Comparison of ENCODE assay signal across 15 cellular contexts in the genomic region with DNA sequence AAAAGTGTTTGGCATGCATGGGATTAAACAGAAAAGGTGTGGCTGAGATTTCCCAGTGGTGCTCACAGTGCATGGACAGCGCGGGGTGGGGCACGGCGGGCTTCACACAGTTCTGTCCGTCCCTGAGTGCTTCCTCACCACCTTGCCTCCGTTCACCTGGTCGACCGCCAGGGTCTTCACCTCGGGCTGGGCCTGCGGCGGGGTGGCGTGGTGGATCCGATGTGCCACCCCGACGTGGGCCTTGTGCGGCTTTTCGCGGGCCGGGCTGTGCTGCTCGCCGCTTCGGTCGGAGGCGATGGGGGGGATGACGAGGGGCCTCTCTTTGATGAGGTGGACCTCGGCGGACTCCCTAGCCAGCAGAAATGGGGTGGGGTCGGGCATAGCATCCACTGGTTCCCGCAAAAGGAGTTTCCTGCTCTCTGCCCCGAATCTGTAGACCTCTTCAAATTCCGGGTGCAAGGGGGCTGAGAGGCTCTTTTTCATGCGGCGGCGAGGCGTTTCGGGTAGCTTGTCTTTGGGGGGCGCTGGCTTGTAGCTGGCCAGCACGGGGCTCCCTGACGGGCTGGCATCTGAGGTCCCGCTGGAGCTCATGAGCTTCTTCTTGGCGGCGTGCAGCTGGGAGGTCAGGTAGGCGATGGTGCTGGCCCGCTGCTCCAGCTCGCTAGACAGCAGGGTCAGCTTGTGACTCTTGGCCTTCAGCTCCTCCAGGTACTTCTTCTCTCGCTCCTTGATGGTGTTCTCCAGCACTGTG. TPM values are rescaled to one million over a fixed set of nuclear protein-coding genes. Genes with fewer than 3 reads are reported as not detected.
DNase-seq lines count a peak whose midpoint lies in the region; ATAC-seq, FAIRE-seq and TF ChIP-seq lines count a peak whose summit lies in the region.
"Had no signal": no experiment of that assay in that cellular context is flagged by ENCODE, and none has a peak within 500 bp of the region (broad histone marks: within the 10 kb centered on the region; RNA-seq: fewer than 3 reads in every experiment).

No MANE protein-coding gene starts in this region.

- H3F3A ChIP-seq in Loucy (ENCODE audit: low read depth), result no peaks in the 10 kb centered on the region

- H3K4me3 ChIP-seq in Loucy (ENCODE audit: low read length, poor library complexity, severe bottlenecking), result no peak overlapping the region
- H3K4me3 ChIP-seq in astrocyte (ENCODE audit: insufficient read depth, low read depth, low read length), result no peak overlapping the region
- H3K4me3 ChIP-seq in small intestine (ENCODE audit: low read depth in 1 of 2, low read length in 2 of 2), result no peak overlapping the region
- no peak overlapping the region for H3K4me3 ChIP-seq in aorta (ENCODE audit: low read length in 2 of 2)
- H3K4me3 ChIP-seq: SK-N-MC, suprapubic skin had no signal

- H3K4me2 ChIP-seq in Loucy (ENCODE audit: low read depth, low read length, poor library complexity, severe bottlenecking) (peak overlapping the region; percentile 53), astrocyte (ENCODE audit: low read length) (no peak overlapping the region)

- peaks cover 6% of the 10 kb centered on the region for H3K27me3 Mint-ChIP-seq in T-helper 1 cell treated with Interleukin-12 subunit alpha and Interleukin-12 subunit beta and Interleukin-4 antibody, amounts not matched to agents 30 μg/mL and 1 μg/mL, for 36 hours (ENCODE audit: low read depth)
- H3K27me3 Mint-ChIP-seq in astrocyte (ENCODE audit: low read depth, unreplicated experiment), result peaks cover under 1% of the 10 kb centered on the region

- H3K4me3 Mint-ChIP-seq in T-helper 1 cell treated with Interleukin-12 subunit alpha and Interleukin-12 subunit beta and Interleukin-4 antibody, amounts not matched to agents 30 μg/mL and 1 μg/mL, for 36 hours, result peak overlapping the region; percentile 58
- H3K4me3 Mint-ChIP-seq in astrocyte (ENCODE audit: unreplicated experiment), result peak overlapping the region; percentile 2

- DNase-seq in T-helper 1 cell (no peak), astrocyte (ENCODE audit: low read depth) (no peak), small intestine (no peak), activated gamma-delta T cell (lab: John Stamatoyannopoulos, UW) (no peak), aorta (no peak), NCI-H510A (lab: John Stamatoyannopoulos, UW) (no peak)
- DNase-seq: amniotic stem cell, GOT3, NCI-H146 had no signal

- ATAC-seq in aorta (ENCODE audit: low FRiP score), result no peak

- H3K36me3 ChIP-seq in Loucy (ENCODE audit: insufficient read depth, low read length) (no peaks in the 10 kb centered on the region), astrocyte (ENCODE audit: insufficient read depth, low read length) (peaks cover 2% of the 10 kb centered on the region), small intestine (ENCODE audit: control insufficient read depth in 2 of 2, insufficient read depth in 2 of 2, low read length in 2 of 2) (peaks cover 2 to 6% of the 10 kb centered on the region in 2 donors), aorta (ENCODE audit: control insufficient read depth in 1 of 2, insufficient read depth in 2 of 2, low read length in 1 of 2) (peaks cover 0 to 5% of the 10 kb centered on the region in 2 donors)

- H3K27ac ChIP-seq in astrocyte (ENCODE audit: low read depth, low read length) (no peak overlapping the region), small intestine (ENCODE audit: low read depth in 1 of 2, low read length in 1 of 2) (peak overlapping the region; percentile 18 to 41), aorta (ENCODE audit: low read depth in 1 of 2, low read length in 2 of 2) (no peak overlapping the region)
- H3K27ac ChIP-seq: 22Rv1, epithelial cell of prostate, SK-N-MC, suprapubic skin had no signal

- H4K20me1 ChIP-seq in Loucy (ENCODE audit: insufficient read depth, low read length, poor library complexity, severe bottlenecking) (no peaks in the 10 kb centered on the region), astrocyte (ENCODE audit: insufficient read depth, low read length) (peaks cover 3% of the 10 kb centered on the region)

- H3K36me3 Mint-ChIP-seq in T-helper 1 cell treated with Interleukin-12 subunit alpha and Interleukin-12 subunit beta and Interleukin-4 antibody, amounts not matched to agents 30 μg/mL and 1 μg/mL, for 36 hours (ENCODE audit: low read depth), result peaks cover 17% of the 10 kb centered on the region
- H3K36me3 Mint-ChIP-seq in astrocyte (ENCODE audit: low read depth, unreplicated experiment), result peaks cover 46% of the 10 kb centered on the region

- no peak overlapping the region for H3K9ac ChIP-seq in Loucy (ENCODE audit: low read depth, low read length, poor library complexity, severe bottlenecking)
- no peak overlapping the region for H3K9ac ChIP-seq in astrocyte (ENCODE audit: low read length)

- H3K79me2 ChIP-seq in Loucy (ENCODE audit: insufficient read depth, low read length) (no peaks in the 10 kb centered on the region), astrocyte (ENCODE audit: insufficient read depth, low read length) (no peaks in the 10 kb centered on the region)

- H3K9me2 ChIP-seq in Loucy (replicated peaks; ENCODE audit: low read depth, low read length), result no peaks in the 10 kb centered on the region

- H2AFZ ChIP-seq in Loucy (ENCODE audit: low read length) (no peak overlapping the region), astrocyte (ENCODE audit: low read depth, low read length) (no peak overlapping the region)

- H3K27me3 ChIP-seq in Loucy (ENCODE audit: insufficient read depth, low read length, poor library complexity, severe bottlenecking) (no peaks in the 10 kb centered on the region), astrocyte (ENCODE audit: insufficient read depth, low read length) (no peaks in the 10 kb centered on the region), small intestine (ENCODE audit: control insufficient read depth in 2 of 2, insufficient read depth in 2 of 2, low read length in 2 of 2) (no peaks in the 10 kb centered on the region), aorta (ENCODE audit: control insufficient read depth in 1 of 2, insufficient read depth in 2 of 2, low read length in 1 of 2) (no peaks in the 10 kb centered on the region)
- H3K27me3 ChIP-seq: suprapubic skin had no signal

- H3K27ac Mint-ChIP-seq in T-helper 1 cell treated with Interleukin-12 subunit alpha and Interleukin-12 subunit beta and Interleukin-4 antibody, amounts not matched to agents 30 μg/mL and 1 μg/mL, for 36 hours, result peak overlapping the region; percentile 78
- no peak overlapping the region for H3K27ac Mint-ChIP-seq in astrocyte (ENCODE audit: unreplicated experiment)

- H3K4me1 ChIP-seq in Loucy (ENCODE audit: insufficient read depth, low read length, poor library complexity, severe bottlenecking), result peaks cover 14% of the 10 kb centered on the region
- peaks cover 11% of the 10 kb centered on the region for H3K4me1 ChIP-seq in astrocyte (ENCODE audit: insufficient read depth, low read length)
- H3K4me1 ChIP-seq in small intestine (ENCODE audit: control insufficient read depth in 2 of 2, insufficient read depth in 1 of 2, low read depth in 1 of 2, low read length in 1 of 2), result no peaks in the 10 kb centered on the region
- H3K4me1 ChIP-seq in aorta (ENCODE audit: control insufficient read depth in 1 of 2, insufficient read depth in 2 of 2, low read length in 2 of 2), result no peaks in the 10 kb centered on the region
- H3K4me1 ChIP-seq: suprapubic skin had no signal

- no peaks in the 10 kb centered on the region for H3K9me3 ChIP-seq in Loucy (ENCODE audit: insufficient read depth, low read depth, low read length)
- H3K9me3 ChIP-seq in astrocyte (ENCODE audit: insufficient read depth, low read depth, low read length), result peaks cover 7% of the 10 kb centered on the region
- no peaks in the 10 kb centered on the region for H3K9me3 ChIP-seq in small intestine (ENCODE audit: control insufficient read depth, low read depth)
- H3K9me3 ChIP-seq in aorta (ENCODE audit: control insufficient read depth, low read length), result peaks cover 1% of the 10 kb centered on the region
- H3K9me3 ChIP-seq: suprapubic skin had no signal

- intact Hi-C loops in aorta (cut with DNase I), result no loop called here

- peaks cover 32% of the 10 kb centered on the region for H3K4me1 Mint-ChIP-seq in T-helper 1 cell treated with Interleukin-12 subunit alpha and Interleukin-12 subunit beta and Interleukin-4 antibody, amounts not matched to agents 30 μg/mL and 1 μg/mL, for 36 hours (ENCODE audit: low read depth)
- peaks cover 19% of the 10 kb centered on the region for H3K4me1 Mint-ChIP-seq in astrocyte (ENCODE audit: low read depth, unreplicated experiment)

- FAIRE-seq in astrocyte (lab: Jason Lieb, UNC) (no peak), small intestine (lab: Jason Lieb, UNC) (no peak)

- H3K9me3 Mint-ChIP-seq in T-helper 1 cell treated with Interleukin-12 subunit alpha and Interleukin-12 subunit beta and Interleukin-4 antibody, amounts not matched to agents 30 μg/mL and 1 μg/mL, for 36 hours, result no peaks in the 10 kb centered on the region
- peaks cover 8% of the 10 kb centered on the region for H3K9me3 Mint-ChIP-seq in astrocyte (ENCODE audit: unreplicated experiment)

- WGBS in small intestine, 3 donors, result 94 to 97% (median 95%) methylated on average over 44 to 46 of the region's 46 CpGs
- 97% methylated on average over 46 of the region's 46 CpGs for WGBS in aorta, 2 donors

- no peak for TF ChIP-seq CTCF in Loucy (conservative IDR thresholded peaks at IDR 0.05; ENCODE audit: low read length)
- no peak for TF ChIP-seq CTCF in astrocyte (IDR thresholded peaks at IDR 0.05; ENCODE audit: insufficient read depth, low read depth, low read length)

RNA-seq across cellular contexts. Expression of a gene that starts 35.5 kb away (rescaled TPM):
- total RNA-seq in astrocyte, result 38.9 and 39.8 TPM in 2 replicates
- 10 to 100 TPM; 21.1 to 33.5 (median 26.2) TPM for polyA plus RNA-seq in small intestine
- 10 to 100 TPM; 46.3 to 70.8 TPM for total RNA-seq in aorta
- 10 to 100 TPM; 52.6 to 66.3 TPM for polyA plus RNA-seq in aorta

RNA-seq across cellular contexts. Expression of a gene that starts 35.9 kb away (rescaled TPM):
- 67.3 and 67.6 TPM in 2 replicates for total RNA-seq in astrocyte
- 100 to 1,000 TPM in 1 of 3 donors, 10 to 100 TPM in 2; 59.9 to 104 (median 80.8) TPM for polyA plus RNA-seq in small intestine
- 10 to 100 TPM; 57.7 to 59.3 TPM for total RNA-seq in aorta
- polyA plus RNA-seq in aorta, result 10 to 100 TPM; 36.1 to 68.2 TPM

Comparison
In these comparisons a context has a peak if more than half of its experiments do, and no peak if none do; other contexts are left out.
1. H3K27ac ChIP-seq: peak in small intestine (2 of 2); none in astrocyte (single experiment) and aorta (0 of 2).